ENCODE assay signal across 9 cellular contexts in the genomic region with DNA sequence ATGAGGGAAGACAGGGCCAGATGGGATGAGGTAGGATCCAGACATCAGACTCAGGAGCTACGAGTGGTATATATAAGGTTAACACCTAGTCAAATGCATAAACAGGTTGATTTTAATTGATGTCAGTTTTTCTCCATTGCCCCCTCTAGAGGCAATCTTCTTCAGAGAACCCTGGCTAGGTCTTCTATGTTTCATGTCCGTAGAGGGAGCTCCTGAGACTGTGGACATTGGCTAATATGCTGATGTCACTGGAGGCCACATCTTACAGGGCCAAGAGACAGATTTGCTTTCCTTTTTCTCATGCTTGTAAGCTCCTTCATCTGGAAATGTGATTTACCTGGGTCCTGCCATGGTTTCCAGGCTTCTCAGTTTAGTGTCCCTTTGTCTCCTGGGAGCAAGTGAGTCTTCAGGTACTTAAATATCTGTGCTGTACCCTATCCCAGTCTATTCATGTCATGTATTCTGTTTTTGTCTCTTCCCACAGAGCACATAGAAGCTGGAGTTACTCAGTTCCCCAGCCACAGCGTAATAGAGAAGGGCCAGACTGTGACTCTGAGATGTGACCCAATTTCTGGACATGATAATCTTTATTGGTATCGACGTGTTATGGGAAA.
DNase-seq lines count a peak whose midpoint lies in the region; ATAC-seq, FAIRE-seq and TF ChIP-seq lines count a peak whose summit lies in the region.
"Had no signal": no experiment of that assay in that cellular context is flagged by ENCODE, and none has a peak within 500 bp of the region (broad histone marks: within the 10 kb centered on the region; RNA-seq: fewer than 3 reads in every experiment).

No MANE protein-coding gene starts in this region.

- DNase-seq in NCI-H345 (lab: John Stamatoyannopoulos, UW) (peak; percentile 20), NCI-H345 treated with DMSO at 0.1 percent for 48 hours (lab: John Stamatoyannopoulos, UW; ENCODE audit: unreplicated experiment) (no peak), OCI-LY7 (ENCODE audit: low spot score) (peak; percentile 61), endothelial cell of umbilical vein (ENCODE audit: low read depth, low spot score) (peak; percentile 66), neural crest cell (ENCODE audit: low read depth, low spot score) (no peak), T-helper 9 cell (no peak)
- DNase-seq: upper lobe of left lung had no signal

- H3K27me3 ChIP-seq in endothelial cell of umbilical vein (ENCODE audit: control insufficient read depth in 2 of 2, insufficient read depth in 2 of 2, low read length in 2 of 2) = no peaks in the 10 kb centered on the region
- H3K27me3 ChIP-seq: upper lobe of left lung had no signal

- H3K4me3 ChIP-seq in OCI-LY7 (ENCODE audit: low read depth, low read length, poor library complexity, severe bottlenecking) = no peak overlapping the region
- no peak overlapping the region for H3K4me3 ChIP-seq in endothelial cell of umbilical vein (replicated peaks in 1 of 3; ENCODE audit: insufficient read depth in 1 of 3, low read depth in 1 of 3, low read length in 3 of 3)
- H3K4me3 ChIP-seq: upper lobe of left lung had no signal

- H3K4me2 ChIP-seq in OCI-LY7 (ENCODE audit: low read length) = no peak overlapping the region
- no peak overlapping the region for H3K4me2 ChIP-seq in endothelial cell of umbilical vein (ENCODE audit: insufficient read depth, low read length)

- no peak overlapping the region for H3K27ac Mint-ChIP-seq in neural crest cell (ENCODE audit: unreplicated experiment)

- peak; percentile 88 for TF ChIP-seq CTCF in OCI-LY7 (conservative IDR thresholded peaks at IDR 0.05; ENCODE audit: low read length)
- TF ChIP-seq CTCF in endothelial cell of umbilical vein (IDR thresholded peaks at IDR 0.05; ENCODE audit: extremely low read depth in 1 of 2, insufficient read depth in 1 of 2, low read depth in 1 of 2, low read length in 2 of 2) = peak; percentile 63 to 82
- peak; percentile 55 for TF ChIP-seq CTCF in neural crest cell (conservative IDR thresholded peaks at IDR 0.05)

- dilution Hi-C loops in endothelial cell of umbilical vein (cut with MboI; ENCODE audit: extremely low pct_ligation_motif_present, low sequenced_read_pairs) = no loop called here

- CTCF ChIA-PET in OCI-LY7 (lab: Charles Lee; ENCODE audit: unreplicated experiment) = no interaction called here
- CTCF ChIA-PET in endothelial cell of umbilical vein (lab: Charles Lee) = interaction anchor here (0.6 to 5.7 kb wide), 63 partner anchors 10 to 700 kb away, joined by 3 to 181 read pairs (median 5); a partner anchor contains a TSS

- intact Hi-C loops in OCI-LY7 (cut with micrococcal nuclease; ENCODE audit: unreplicated experiment) = no loop called here
- intact Hi-C loops in endothelial cell of umbilical vein (cut with micrococcal nuclease) = loop anchor here (1.0 to 2.0 kb wide), 3 partner anchors 19 to 52 kb away; no protein-coding TSS in a partner anchor

- no peak for TF ChIP-seq POLR2A in endothelial cell of umbilical vein (IDR thresholded peaks at IDR 0.05; ENCODE audit: low read depth, low read length)

- no peak for FAIRE-seq in endothelial cell of umbilical vein (lab: Jason Lieb, UNC)

- no peak overlapping the region for H3K27ac ChIP-seq in OCI-LY7 (ENCODE audit: low read depth, low read length, poor library complexity, severe bottlenecking)
- H3K27ac ChIP-seq in endothelial cell of umbilical vein (ENCODE audit: insufficient read depth, low read depth, low read length) = no peak overlapping the region
- H3K27ac ChIP-seq: upper lobe of left lung had no signal

- no peak overlapping the region for H3K4me3 Mint-ChIP-seq in neural crest cell

- BruUV-seq in OCI-LY7 (replicated peaks; lab: Mats Ljungman, UMichigan) = no TSS peak
- no TSS peak for BruUV-seq in endothelial cell of umbilical vein (replicated peaks; lab: Mats Ljungman, UMichigan)

- H3K79me2 ChIP-seq in OCI-LY7 (ENCODE audit: insufficient read depth, low read depth, low read length) = no peaks in the 10 kb centered on the region
- no peaks in the 10 kb centered on the region for H3K79me2 ChIP-seq in endothelial cell of umbilical vein (ENCODE audit: control insufficient read depth, insufficient read depth, low read length)

- peak; percentile 71 for ATAC-seq in GM19328 (IDR thresholded peaks at IDR 0.05; ENCODE audit: unreplicated experiment)
- ATAC-seq in HG03108 (IDR thresholded peaks at IDR 0.05; ENCODE audit: unreplicated experiment) = peak; percentile 63

- H3K9me2 ChIP-seq in OCI-LY7 (ENCODE audit: insufficient read depth, low read length) = no peaks in the 10 kb centered on the region

- POLR2A ChIA-PET in OCI-LY7 (lab: Charles Lee) = interaction anchor here (0.6 to 1.0 kb wide), 3 partner anchors 28 to 1700 kb away, joined by 3 to 5 read pairs (median 3); no protein-coding TSS in a partner anchor
- POLR2A ChIA-PET in endothelial cell of umbilical vein (lab: Charles Lee) = interaction anchor here (0.6 kb wide), 1 partner anchor 30 kb away, joined by 3 read pairs; no protein-coding TSS in a partner anchor

- H2AFZ ChIP-seq in OCI-LY7 (ENCODE audit: low read length) = peak overlapping the region; percentile 22; the same call in 1 of the 2 replicates
- H2AFZ ChIP-seq in endothelial cell of umbilical vein (ENCODE audit: low read depth, low read length) = peak overlapping the region; percentile 88

- no peaks in the 10 kb centered on the region for H3K9me3 Mint-ChIP-seq in neural crest cell

- no peaks in the 10 kb centered on the region for H3K4me1 Mint-ChIP-seq in neural crest cell

- no peak overlapping the region for H3K9ac ChIP-seq in endothelial cell of umbilical vein (replicated peaks; ENCODE audit: extremely low read depth, insufficient read depth, low read length)

- H4K20me1 ChIP-seq in OCI-LY7 (ENCODE audit: insufficient read depth, low read length) (no peaks in the 10 kb centered on the region), endothelial cell of umbilical vein (replicated peaks; ENCODE audit: control insufficient read depth, extremely low read depth, insufficient read depth, low read length) (no peaks in the 10 kb centered on the region)

- H3K36me3 Mint-ChIP-seq in neural crest cell (ENCODE audit: low read depth) = no peaks in the 10 kb centered on the region

- peaks cover 2% of the 10 kb centered on the region for H3K27me3 Mint-ChIP-seq in neural crest cell (ENCODE audit: low read depth)

- no peaks in the 10 kb centered on the region for H3K9me3 ChIP-seq in OCI-LY7 (ENCODE audit: low read length)
- H3K9me3 ChIP-seq in endothelial cell of umbilical vein (replicated peaks; ENCODE audit: control insufficient read depth, insufficient read depth, low read length) = no peaks in the 10 kb centered on the region
- H3K9me3 ChIP-seq: upper lobe of left lung had no signal

- H3K4me1 ChIP-seq in OCI-LY7 (ENCODE audit: insufficient read depth, low read length, poor library complexity, severe bottlenecking) (no peaks in the 10 kb centered on the region), endothelial cell of umbilical vein (ENCODE audit: control insufficient read depth, extremely low read depth, insufficient read depth, low read length) (peaks cover 10% of the 10 kb centered on the region)
- H3K4me1 ChIP-seq: upper lobe of left lung had no signal

- H3K9me1 ChIP-seq in endothelial cell of umbilical vein (replicated peaks; ENCODE audit: control insufficient read depth, extremely low read depth, insufficient read depth, low read length) = no peaks in the 10 kb centered on the region

- H3K36me3 ChIP-seq in OCI-LY7 (ENCODE audit: insufficient read depth, low read length) (no peaks in the 10 kb centered on the region), endothelial cell of umbilical vein (ENCODE audit: control insufficient read depth in 2 of 2, extremely low read depth in 1 of 2, insufficient read depth in 2 of 2, low read length in 2 of 2) (no peaks in the 10 kb centered on the region)
- H3K36me3 ChIP-seq: upper lobe of left lung had no signal

TF ChIP-seq in endothelial cell of umbilical vein, 7 proteins besides CTCF, POLR2A, EP300 and RAD21:
- TF ChIP-seq JUN (IDR thresholded peaks at IDR 0.05; ENCODE audit: borderline replicate concordance, insufficient read depth, insufficient read length, low read depth) (no peak), MYC (IDR thresholded peaks at IDR 0.05; ENCODE audit: low read depth, low read length) (no peak), FOS (IDR thresholded peaks at IDR 0.05; ENCODE audit: borderline replicate concordance, insufficient read depth, low read length) (no peak), EZH2 (IDR thresholded peaks at IDR 0.05; ENCODE audit: borderline replicate concordance, low read depth, low read length, severe bottlenecking) (no peak), POLR2AphosphoS5 (IDR thresholded peaks at IDR 0.05; ENCODE audit: insufficient read depth, low read depth, low read length) (no peak), GATA2 (IDR thresholded peaks at IDR 0.05; ENCODE audit: insufficient read depth, insufficient read length, low read depth, low read length) (no peak)
- TF ChIP-seq, protein P1, sequence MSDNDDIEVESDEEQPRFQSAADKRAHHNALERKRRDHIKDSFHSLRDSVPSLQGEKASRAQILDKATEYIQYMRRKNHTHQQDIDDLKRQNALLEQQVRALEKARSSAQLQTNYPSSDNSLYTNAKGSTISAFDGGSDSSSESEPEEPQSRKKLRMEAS (IDR thresholded peaks at IDR 0.05; ENCODE audit: insufficient read depth, insufficient read length) = no peak

Comparison
In these comparisons a context has a peak if more than half of its experiments do, and no peak if none do; other contexts are left out.
1. DNase-seq: peak in NCI-H345 (single experiment), OCI-LY7 (single experiment) and endothelial cell of umbilical vein (single experiment); none in NCI-H345 treated with DMSO at 0.1 percent for 48 hours (single experiment), neural crest cell (single experiment) and T-helper 9 cell (single experiment).
2. Peak in every context shown above with its lines, with median percentiles within 50 percentile points of each other: CTCF ChIP-seq.